In genomic region chr10:60453031-60453430, GRCh38 we compare ENCODE assay signal across 17 cellular contexts.
A peak's percentile ranks its signal among the peaks of the same experiment; 100 is the strongest.
DNase-seq lines count a peak whose midpoint lies in the region; ATAC-seq, FAIRE-seq and TF ChIP-seq lines count a peak whose summit lies in the region.
"Had no signal": no experiment of that assay in that cellular context is flagged by ENCODE, and none has a peak within 500 bp of the region (broad histone marks: within the 10 kb centered on the region; RNA-seq: fewer than 3 reads in every experiment).

No MANE protein-coding gene starts in this region.

- no peak overlapping the region for H3K9ac ChIP-seq in adipocyte (ENCODE audit: low read length)

- H3K4me3 ChIP-seq in adipocyte (ENCODE audit: low read length) = no peak overlapping the region

- no peaks in the 10 kb centered on the region for H3K36me3 ChIP-seq in adipocyte (ENCODE audit: control insufficient read depth, insufficient read depth, low read length, severe bottlenecking)
- H3K36me3 ChIP-seq: BE2C had no signal

- FAIRE-seq in D721Med (lab: Jason Lieb, UNC) = peak; percentile 58
- FAIRE-seq: GM19239, H1, HepG2 had no signal

- DNase-seq in D721Med (ENCODE audit: insufficient read length, low spot score) (no peak), adipocyte (ENCODE audit: low read depth) (peak; percentile 81), fibroblast of gingiva (ENCODE audit: low read depth) (peak; percentile 77), DMS79 treated with DMSO at 0.1 percent for 48 hours (lab: John Stamatoyannopoulos, UW) (no peak)
- no peak for DNase-seq in stimulated activated CD4-positive, alpha-beta T cell treated with anti-CD3 and anti-CD28 coated beads, Interleukin-15, amount 100 ng/mL, for 24 hours
- DNase-seq: BE2C; C1 segment of cervical spinal cord; Caco-2; CD4-positive, CD25-positive, alpha-beta regulatory T cell; DMS153; DMS79; GF-D8; H9 had no signal

- H3K4me1 ChIP-seq in adipocyte (ENCODE audit: control insufficient read depth, insufficient read depth, low read length) = peaks cover under 1% of the 10 kb centered on the region
- H3K4me1 ChIP-seq: BE2C, Caco-2 had no signal

- no peak for TF ChIP-seq CTCF in D721Med (IDR thresholded peaks at IDR 0.05; ENCODE audit: insufficient read depth, missing control alignments)

- H3K9me3 ChIP-seq in adipocyte (ENCODE audit: control insufficient read depth, low read length) = no peaks in the 10 kb centered on the region
- H3K9me3 ChIP-seq: BE2C, Caco-2 had no signal

- ATAC-seq in HG02884 (IDR thresholded peaks at IDR 0.05; ENCODE audit: unreplicated experiment) = no peak
- ATAC-seq: HepG2 had no signal

- no peaks in the 10 kb centered on the region for H3K27me3 ChIP-seq in adipocyte (replicated peaks; ENCODE audit: control insufficient read depth, insufficient read depth, low read length)
- H3K27me3 ChIP-seq: BE2C had no signal

Comparison
In these comparisons a context has a peak if more than half of its experiments do, and no peak if none do; other contexts are left out.
1. DNase-seq: peak in adipocyte (single experiment) and fibroblast of gingiva (single experiment); none in D721Med (single experiment), stimulated activated CD4-positive, alpha-beta T cell treated with anti-CD3 and anti-CD28 coated beads, Interleukin-15, amount 100 ng/mL, for 24 hours (single experiment) and DMS79 treated with DMSO at 0.1 percent for 48 hours (single experiment).